24 cellular contexts compared by ENCODE assay signal in the genomic region with DNA sequence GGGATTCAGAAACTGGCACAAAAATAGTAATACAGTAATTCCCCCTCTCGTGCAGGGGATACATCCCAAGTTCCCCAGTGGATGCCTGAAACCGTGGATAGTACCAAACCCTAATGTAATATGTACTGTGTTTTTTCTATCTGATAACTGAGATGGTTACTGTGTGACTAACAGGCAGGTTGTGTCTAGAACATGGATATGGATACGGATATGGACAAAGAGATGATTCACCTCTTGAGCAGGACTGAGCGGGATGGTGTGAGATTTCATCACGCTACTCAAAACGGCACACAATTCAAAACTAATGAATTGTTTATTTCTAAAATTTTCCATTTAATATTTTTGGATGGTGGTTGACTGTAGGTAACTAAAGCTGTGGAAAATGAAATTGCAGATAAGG. TPM values are rescaled to one million over a fixed set of nuclear protein-coding genes. Genes with fewer than 3 reads are reported as not detected.
DNase-seq lines count a peak whose midpoint lies in the region; TF ChIP-seq lines count a peak whose summit lies in the region.
"Had no signal": no experiment of that assay in that cellular context is flagged by ENCODE, and none has a peak within 500 bp of the region (broad histone marks: within the 10 kb centered on the region; RNA-seq: fewer than 3 reads in every experiment).

No MANE protein-coding gene starts in this region.

- no CpG with 5 or more reads among the region's 6 CpGs for WGBS in trophoblast cell (ENCODE audit: extremely low coverage, insufficient coverage, insufficient read length)
- WGBS in suprapubic skin = 68% methylated on average over 6 of the region's 6 CpGs

- intact Hi-C loops in dorsolateral prefrontal cortex (cut with DNase I) = loop anchor here in 1 of 2 donors (5.0 kb wide), 1 partner anchor 781 kb away; no protein-coding TSS in a partner anchor

- TF ChIP-seq EP300 in suprapubic skin (IDR thresholded peaks at IDR 0.05) = no peak

- H3K9me3 ChIP-seq in HEK293 (ENCODE audit: control insufficient read depth, insufficient read depth, low read depth, low read length) (no peaks in the 10 kb centered on the region), trophoblast cell (ENCODE audit: insufficient read depth, low read depth, low read length) (peaks cover 6% of the 10 kb centered on the region), BE2C (no peaks in the 10 kb centered on the region), suprapubic skin (no peaks in the 10 kb centered on the region)
- H3K9me3 ChIP-seq: ascending aorta, heart left ventricle, Peyer's patch had no signal

- H4K8ac ChIP-seq in trophoblast cell (ENCODE audit: low read depth, low read length) = no peak overlapping the region

- no peak overlapping the region for H2BK120ac ChIP-seq in trophoblast cell (ENCODE audit: insufficient read depth, low read length, poor library complexity)

- POLR2A ChIA-PET in HEK293 (lab: Yijun Ruan, JAX) = no interaction called here
- POLR2A ChIA-PET in RWPE1 (lab: Yijun Ruan, JAX; ENCODE audit: low non-redundant PET) = no interaction called here

- no peak overlapping the region for H3K9ac ChIP-seq in trophoblast cell (ENCODE audit: low read length)

- H4K12ac ChIP-seq in trophoblast cell (ENCODE audit: low read depth, low read length) = no peak overlapping the region

- no peak overlapping the region for H2BK5ac ChIP-seq in trophoblast cell (ENCODE audit: low read depth, low read length, poor library complexity)

- TF ChIP-seq CTCF in HEK293 (tag by site-specific recombination; IDR thresholded peaks at IDR 0.05) (no peak), RWPE1 (conservative IDR thresholded peaks at IDR 0.05; ENCODE audit: low read depth) (no peak), BE2C (IDR thresholded peaks at IDR 0.05; ENCODE audit: low read depth, low read length) (no peak), dorsolateral prefrontal cortex (IDR thresholded peaks at IDR 0.05 in 54 of 56, conservative IDR thresholded peaks at IDR 0.05 in 2 of 56; ENCODE audit: low read depth in 1 of 56, partially characterized antibody in 56 of 56) (no peak), suprapubic skin (IDR thresholded peaks at IDR 0.05) (no peak)

- no peak overlapping the region for H3K18ac ChIP-seq in trophoblast cell (ENCODE audit: low read length)

- H3K4me2 ChIP-seq in trophoblast cell (ENCODE audit: low read length) = no peak overlapping the region

- CTCF ChIA-PET in HEK293 (lab: Yijun Ruan, JAX) = no interaction called here
- CTCF ChIA-PET in RWPE1 (lab: Yijun Ruan, JAX) = no interaction called here

- no peak overlapping the region for H3K4ac ChIP-seq in trophoblast cell (ENCODE audit: low read depth, low read length)

- no peak overlapping the region for H2AFZ ChIP-seq in trophoblast cell (ENCODE audit: insufficient read depth, low read length, poor library complexity)

- H3K4me3 ChIP-seq in HEK293 (ENCODE audit: low read depth, low read length) (no peak overlapping the region), trophoblast cell (ENCODE audit: low read depth, low read length) (no peak overlapping the region), BE2C (ENCODE audit: low read depth, low read length) (no peak overlapping the region), dorsolateral prefrontal cortex (no peak overlapping the region), suprapubic skin (no peak overlapping the region)
- H3K4me3 ChIP-seq: ascending aorta, heart left ventricle, lung, Peyer's patch, skin epidermis had no signal

- H3K27ac ChIP-seq in HEK293 (ENCODE audit: extremely low read depth, low read depth, low read length) = no peak overlapping the region
- no peak overlapping the region for H3K27ac ChIP-seq in RWPE1
- no peak overlapping the region for H3K27ac ChIP-seq in trophoblast cell (ENCODE audit: low read depth, low read length)
- no peak overlapping the region for H3K27ac ChIP-seq in dorsolateral prefrontal cortex
- no peak overlapping the region for H3K27ac ChIP-seq in suprapubic skin
- H3K27ac ChIP-seq: ascending aorta, heart left ventricle, Peyer's patch, skin epidermis had no signal

- TF ChIP-seq POLR2A in suprapubic skin (IDR thresholded peaks at IDR 0.05) = no peak

- H3K27me3 ChIP-seq in trophoblast cell (ENCODE audit: insufficient read depth, low read length) (no peaks in the 10 kb centered on the region), BE2C (no peaks in the 10 kb centered on the region), dorsolateral prefrontal cortex (no peaks in the 10 kb centered on the region), suprapubic skin (no peaks in the 10 kb centered on the region)
- H3K27me3 ChIP-seq: ascending aorta, heart left ventricle, Peyer's patch had no signal

- DNase-seq in RWPE1 (ENCODE audit: low spot score) (peak; percentile 72), fibroblast of gingiva (ENCODE audit: low read depth) (peak; percentile 39), trophoblast cell (peak; percentile 36 to 78), BE2C (no peak), dorsolateral prefrontal cortex (no peak), suprapubic skin (ENCODE audit: low spot score in 2 of 2) (no peak)
- DNase-seq: activated CD4-positive, alpha-beta memory T cell treated with anti-CD3 and anti-CD28 coated beads for 36 hours; activated naive CD4-positive, alpha-beta T cell treated with anti-CD3 and anti-CD28 coated beads, Interleukin-2, amount 10 ng/mL, durations not matched to agents 7 days and 5 days; activated T-cell treated with anti-CD3 and anti-CD28 coated beads, Interleukin-2, amount 50 U/mL, for 1 hour; cortex of kidney; GDM1; heart left ventricle; immature natural killer cell; MM.1S; naive thymus-derived CD4-positive, alpha-beta T cell; NCI-H1694; NCI-H2227 treated with DMSO at 0.1 percent for 48 hours; Peyer's patch; posterior cingulate gyrus; stimulated activated CD8-positive, alpha-beta memory T cell treated with anti-CD3 and anti-CD28 coated beads, Interleukin-4, amount 100 ng/mL, for 48 hours had no signal

- H4K91ac ChIP-seq in trophoblast cell (ENCODE audit: low read depth, low read length) = no peak overlapping the region

- H3K79me1 ChIP-seq in trophoblast cell (ENCODE audit: low read length) = peaks cover 9% of the 10 kb centered on the region

- H3K79me2 ChIP-seq in trophoblast cell (ENCODE audit: control insufficient read depth, insufficient read depth, low read length, poor library complexity) = peaks cover 13% of the 10 kb centered on the region

- H2BK12ac ChIP-seq in trophoblast cell (ENCODE audit: low read length) = no peak overlapping the region

- H2AK5ac ChIP-seq in trophoblast cell (ENCODE audit: low read length) = no peak overlapping the region

- no peak overlapping the region for H3K14ac ChIP-seq in trophoblast cell (ENCODE audit: low read length)

- peaks cover 6% of the 10 kb centered on the region; the same call in 1 of the 2 replicates for H3K4me1 ChIP-seq in HEK293 (ENCODE audit: control insufficient read depth, insufficient read depth, low read length)
- H3K4me1 ChIP-seq in trophoblast cell (ENCODE audit: control insufficient read depth in 1 of 2, insufficient read depth in 2 of 2, low read length in 2 of 2) = peaks cover 13% of the 10 kb centered on the region in 2 experiments
- no peaks in the 10 kb centered on the region for H3K4me1 ChIP-seq in BE2C
- H3K4me1 ChIP-seq in suprapubic skin = peaks cover 26% of the 10 kb centered on the region

- peaks cover 33 to 75% of the 10 kb centered on the region in 2 experiments for H3K36me3 ChIP-seq in HEK293 (ENCODE audit: control insufficient read depth in 2 of 2, insufficient read depth in 1 of 2, low read length in 2 of 2)
- H3K36me3 ChIP-seq in trophoblast cell (ENCODE audit: control insufficient read depth in 1 of 2, insufficient read depth in 2 of 2, low read length in 2 of 2) = peaks cover 52 to 54% of the 10 kb centered on the region in 2 experiments
- peaks cover 10% of the 10 kb centered on the region for H3K36me3 ChIP-seq in BE2C
- peaks cover 49% of the 10 kb centered on the region for H3K36me3 ChIP-seq in suprapubic skin

- no peak overlapping the region for H3K23ac ChIP-seq in trophoblast cell (ENCODE audit: low read length)

TF ChIP-seq in HEK293, 187 proteins besides CTCF, POLR2A, EP300 and RAD21:
- no peak for TF ChIP-seq ZNF266 (tag by site-specific recombination; IDR thresholded peaks at IDR 0.05; ENCODE audit: low read depth)
- TF ChIP-seq ZNF600 (tag by site-specific recombination; IDR thresholded peaks at IDR 0.05) = peak; percentile 83
- TF ChIP-seq, protein P1, sequence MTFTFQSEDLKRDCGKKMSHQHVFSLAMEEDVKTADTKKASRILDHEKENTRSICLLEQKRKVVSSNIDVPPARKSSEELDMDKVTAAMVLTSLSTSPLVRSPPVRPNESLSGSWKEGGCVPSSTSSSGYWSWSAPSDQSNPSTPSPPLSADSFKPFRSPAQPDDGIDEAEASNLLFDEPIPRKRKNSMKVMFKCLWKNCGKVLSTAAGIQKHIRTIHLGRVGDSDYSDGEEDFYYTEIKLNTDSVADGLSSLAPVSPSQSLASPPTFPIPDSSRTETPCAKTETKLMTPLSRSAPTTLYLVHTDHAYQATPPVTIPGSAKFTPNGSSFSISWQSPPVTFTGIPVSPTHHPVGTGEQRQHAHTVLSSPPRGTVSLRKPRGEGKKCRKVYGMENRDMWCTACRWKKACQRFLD (tag by site-specific recombination; IDR thresholded peaks at IDR 0.05) = no peak
- TF ChIP-seq GLIS1 (tag by site-specific recombination; IDR thresholded peaks at IDR 0.05) = no peak

RNA-seq across cellular contexts. Expression of a gene that starts 3.4 kb away (rescaled TPM):
- 39.5 and 40.1 TPM in 2 replicates for polyA plus RNA-seq in trophoblast cell (2013)
- polyA plus RNA-seq in BE2C (2012; ENCODE audit: insufficient read depth, insufficient read length, low read depth) = 82.9 TPM
- 100 to 1,000 TPM in 33 of 120 experiments, 10 to 100 TPM in 87; 72.6 to 117 (median 94.0) TPM for total RNA-seq in dorsolateral prefrontal cortex
- 100 to 1,000 TPM; 107 to 145 (median 110) TPM for total RNA-seq in suprapubic skin

RNA-seq across cellular contexts. Expression of a gene that starts 9.6 kb away (rescaled TPM):
- 46.1 and 46.6 TPM in 2 replicates for polyA plus RNA-seq in trophoblast cell (2013)
- 138 TPM for polyA plus RNA-seq in BE2C (2012; ENCODE audit: insufficient read depth, insufficient read length, low read depth)
- 100 to 1,000 TPM in 2 of 120 experiments, 10 to 100 TPM in 118; 39.4 to 103 (median 69.4) TPM for total RNA-seq in dorsolateral prefrontal cortex
- total RNA-seq in suprapubic skin = 100 to 1,000 TPM; 102 to 193 (median 107) TPM

RNA-seq across cellular contexts. Expression of a gene that starts 11.6 kb away (rescaled TPM):
- polyA plus RNA-seq in trophoblast cell (2013) = 0.50 and 0.64 TPM in 2 replicates
- polyA plus RNA-seq in BE2C (2012; ENCODE audit: insufficient read depth, insufficient read length, low read depth) = 0.86 TPM
- total RNA-seq in dorsolateral prefrontal cortex = 1 to 10 TPM in 118 of 120 experiments, under 1 TPM in 2; 0.79 to 6.2 (median 2.5) TPM
- under 1 TPM in 1 of 4 donors, not detected in 3; 0.34 TPM for total RNA-seq in suprapubic skin
- total RNA-seq: ascending aorta had no signal

Comparison
In these comparisons a context has a peak if more than half of its experiments do, and no peak if none do; other contexts are left out.
1. DNase-seq: peak in RWPE1 (single experiment), fibroblast of gingiva (single experiment) and trophoblast cell (2 of 2); none in BE2C (single experiment), dorsolateral prefrontal cortex (0 of 10) and suprapubic skin (0 of 2).